ENCODE assay signal across 8 cellular contexts in the genomic region with DNA sequence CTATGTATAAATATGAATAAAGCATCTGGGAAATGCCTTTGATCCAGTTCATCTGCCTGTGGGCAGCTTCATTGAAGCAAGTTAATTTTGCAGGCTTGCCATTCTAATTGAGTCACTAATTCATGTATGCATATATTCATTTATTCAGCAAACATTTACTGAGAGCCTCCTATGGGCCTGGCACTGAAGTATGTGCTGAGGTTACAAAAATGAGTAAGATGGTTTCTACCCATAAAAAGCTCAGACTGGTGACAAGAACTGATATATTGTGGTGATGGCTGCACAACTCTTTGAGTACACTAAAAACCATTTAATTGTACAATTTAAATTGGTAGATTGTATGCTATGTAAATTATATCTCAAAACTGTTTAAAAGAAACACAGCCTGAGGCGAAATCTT. TPM values are rescaled to one million over a fixed set of nuclear protein-coding genes. Genes with fewer than 3 reads are reported as not detected.
A peak's percentile ranks its signal among the peaks of the same experiment; 100 is the strongest.
DNase-seq lines count a peak whose midpoint lies in the region; ATAC-seq and TF ChIP-seq lines count a peak whose summit lies in the region.

No MANE protein-coding gene starts in this region.

- no peak for TF ChIP-seq CTCF in breast epithelium (IDR thresholded peaks at IDR 0.05)

- H3K4me3 ChIP-seq in BLaER1 (peak overlapping the region; percentile 78), HUES6 (ENCODE audit: low read depth, low read length) (peak overlapping the region; percentile 92), breast epithelium (peak overlapping the region in 2 of 3 donors; percentile 82)

- H3K27me3 ChIP-seq in BLaER1 (no peaks in the 10 kb centered on the region), HUES6 (ENCODE audit: control insufficient read depth, insufficient read depth, low read length) (no peaks in the 10 kb centered on the region), breast epithelium (no peaks in the 10 kb centered on the region)

- peaks cover 31 to 82% (median 70%) of the 10 kb centered on the region in 4 donors for H3K4me1 Mint-ChIP-seq in naive thymus-derived CD8-positive, alpha-beta T cell

- H4K20me1 ChIP-seq in BLaER1: no peaks in the 10 kb centered on the region

- POLR2A ChIA-PET in naive thymus-derived CD8-positive, alpha-beta T cell (lab: Charles Lee): interaction anchor here (0.7 to 19.7 kb wide), 12 partner anchors 9 to 1921 kb away, joined by 3 to 876 read pairs (median 7); a partner anchor contains a TSS

- no peak for DNase-seq in breast epithelium (ENCODE audit: low spot score in 2 of 2)
- no peak for DNase-seq in naive thymus-derived CD8-positive, alpha-beta T cell
- no peak for DNase-seq in DMS114 treated with DMSO at 0.1 percent for 48 hours (lab: John Stamatoyannopoulos, UW; ENCODE audit: unreplicated experiment)
- DNase-seq in GM19238 (ENCODE audit: insufficient read length, low spot score): no peak
- no peak for DNase-seq in DMS153 treated with DMSO at 0.1 percent for 48 hours (lab: John Stamatoyannopoulos, UW; ENCODE audit: unreplicated experiment)

- peak overlapping the region; percentile 95 for H3K9ac ChIP-seq in BLaER1
- H3K9ac ChIP-seq in HUES6 (ENCODE audit: low read length): peak overlapping the region; percentile 94

- no peaks in the 10 kb centered on the region for H3K9me3 ChIP-seq in BLaER1
- H3K9me3 ChIP-seq in HUES6 (ENCODE audit: control insufficient read depth, insufficient read depth, low read depth, low read length): no peaks in the 10 kb centered on the region
- no peaks in the 10 kb centered on the region for H3K9me3 ChIP-seq in breast epithelium

- peaks cover 8% of the 10 kb centered on the region for H3K36me3 ChIP-seq in BLaER1
- H3K36me3 ChIP-seq in HUES6 (ENCODE audit: control insufficient read depth, insufficient read depth, low read length): peaks cover 3% of the 10 kb centered on the region; the same call in 1 of the 2 replicates
- no peaks in the 10 kb centered on the region for H3K36me3 ChIP-seq in breast epithelium

- peak overlapping the region; percentile 81 for H3K4me2 ChIP-seq in BLaER1

- intact Hi-C loops in breast epithelium (cut with DNase I; ENCODE audit: low total_unique reads): loop anchor here (10.0 kb wide), 1 partner anchor 47 kb away; a partner anchor contains a TSS

- H3K27me3 Mint-ChIP-seq in naive thymus-derived CD8-positive, alpha-beta T cell: peaks cover 0 to 3% (median 0%) of the 10 kb centered on the region in 5 donors

- ATAC-seq in naive thymus-derived CD8-positive, alpha-beta T cell: peak; percentile 10
- no peak for ATAC-seq in HG02973 (IDR thresholded peaks at IDR 0.05; ENCODE audit: unreplicated experiment)

- peak overlapping the region; percentile 96 to 100 (median 100) for H3K27ac Mint-ChIP-seq in naive thymus-derived CD8-positive, alpha-beta T cell

- no peak for TF ChIP-seq POLR2A in breast epithelium (IDR thresholded peaks at IDR 0.05)

- peaks cover 49% of the 10 kb centered on the region for H3K4me1 ChIP-seq in BLaER1
- peaks cover 7% of the 10 kb centered on the region; the same call in 1 of the 2 replicates for H3K4me1 ChIP-seq in HUES6 (ENCODE audit: control insufficient read depth, insufficient read depth, low read length)
- no peaks in the 10 kb centered on the region for H3K4me1 ChIP-seq in breast epithelium

- H3K4me3 Mint-ChIP-seq in naive thymus-derived CD8-positive, alpha-beta T cell: peak overlapping the region; percentile 93 to 99 (median 97)

- peaks cover 0 to 6% (median 0%) of the 10 kb centered on the region in 9 donors for H3K9me3 Mint-ChIP-seq in naive thymus-derived CD8-positive, alpha-beta T cell

- peaks cover 3 to 14% (median 3%) of the 10 kb centered on the region in 3 donors for H3K36me3 Mint-ChIP-seq in naive thymus-derived CD8-positive, alpha-beta T cell

- H3K27ac ChIP-seq in BLaER1 (peak overlapping the region; percentile 97), HUES6 (ENCODE audit: low read depth, low read length) (no peak overlapping the region), breast epithelium (peak overlapping the region; percentile 94 to 96)

RNA-seq across cellular contexts. Expression of a gene that starts 1.1 kb away (rescaled TPM):
- 10 to 100 TPM; 17.1 to 26.3 (median 21.0) TPM for total RNA-seq in breast epithelium
- 10 to 100 TPM; 27.0 to 28.7 TPM for total RNA-seq in naive thymus-derived CD8-positive, alpha-beta T cell
- 10 to 100 TPM; 35.6 to 37.9 (median 37.1) TPM for polyA plus RNA-seq in naive thymus-derived CD8-positive, alpha-beta T cell

RNA-seq across cellular contexts. Expression of a gene that starts 42.3 kb away (rescaled TPM):
- total RNA-seq in breast epithelium: 10 to 100 TPM; 22.4 to 53.1 (median 39.0) TPM
- 100 to 1,000 TPM; 227 to 231 TPM for total RNA-seq in naive thymus-derived CD8-positive, alpha-beta T cell
- 10 to 100 TPM; 58.3 to 61.5 (median 60.2) TPM for polyA plus RNA-seq in naive thymus-derived CD8-positive, alpha-beta T cell

Comparison
In these comparisons a context has a peak if more than half of its experiments do, and no peak if none do; other contexts are left out.
1. RNA of a gene that starts 42.3 kb away (total RNA-seq): 227 to 231 TPM in naive thymus-derived CD8-positive, alpha-beta T cell; 22.4 to 53.1 TPM in breast epithelium; every median in the first group is over 4 times any median in the second.
2. Peak in every context shown above with its lines, with median percentiles within 50 percentile points of each other: H3K4me3 ChIP-seq.